In genomic region chr12:71890475-71890874, GRCh38 we compare ENCODE assay signal across 31 cellular contexts. TPM values are rescaled to one million over a fixed set of nuclear protein-coding genes. Genes with fewer than 3 reads are reported as not detected.
"Had no signal": no experiment of that assay in that cellular context is flagged by ENCODE, and none has a peak within 500 bp of the region (broad histone marks: within the 10 kb centered on the region; RNA-seq: fewer than 3 reads in every experiment).

No MANE protein-coding gene starts in this region.

- H3K27ac ChIP-seq: epithelial cell of prostate, gastrocnemius medialis, neural progenitor cell, parathyroid adenoma, right lobe of liver, suprapubic skin, transverse colon, vagina had no signal

- H3K9me3 ChIP-seq: gastrocnemius medialis, right lobe of liver, suprapubic skin, transverse colon, vagina had no signal

- ATAC-seq: esophagus mucosa; gastrocnemius medialis; left lobe of liver; naive thymus-derived CD4-positive, alpha-beta T cell; right lobe of liver; stimulated activated naive CD8-positive, alpha-beta T cell treated with anti-CD3 and anti-CD28 coated beads, Interleukin-15, amount 100 ng/mL, for 72 hours had no signal

- H3K27me3 ChIP-seq: gastrocnemius medialis, neural progenitor cell, right lobe of liver, suprapubic skin, transverse colon, vagina had no signal

- DNase-seq: effector CD8-positive, alpha-beta T cell; endodermal cell; foreskin fibroblast; gastrocnemius medialis; head of caudate nucleus; mesendoderm; midbrain; naive thymus-derived CD4-positive, alpha-beta T cell; right lobe of liver; stimulated activated CD4-positive, alpha-beta T cell treated with anti-CD3 and anti-CD28 coated beads, Interleukin-12 subunit alpha, Interleukin-12 subunit beta, amount 100 ng/mL, for 4 hours; stimulated activated CD4-positive, alpha-beta T cell treated with anti-CD3 and anti-CD28 coated beads, Interleukin-1b, Interleukin-23, amount 100 ng/mL, for 48 hours; stimulated activated CD4-positive, alpha-beta T cell treated with anti-CD3 and anti-CD28 coated beads, Interleukin-4, amount 100 ng/mL, for 1 hour; stimulated activated CD8-positive, alpha-beta memory T cell treated with anti-CD3 and anti-CD28 coated beads, Interleukin-4, amount 100 ng/mL, for 48 hours; stimulated activated naive CD4-positive, alpha-beta T cell; stimulated activated naive CD8-positive, alpha-beta T cell treated with anti-CD3 and anti-CD28 coated beads, Interleukin-15, amount 100 ng/mL, for 72 hours; transverse colon had no signal

- H3K4me2 ChIP-seq: neural progenitor cell, smooth muscle cell had no signal

- H2AFZ ChIP-seq: neural progenitor cell, parathyroid adenoma had no signal

- H3K4me3 ChIP-seq: gastrocnemius medialis, neural progenitor cell, right lobe of liver, smooth muscle cell, suprapubic skin, transverse colon, vagina had no signal

- H3K9ac ChIP-seq: neural progenitor cell, parathyroid adenoma had no signal

- H3K4me1 ChIP-seq: neural progenitor cell, parathyroid adenoma, right lobe of liver, suprapubic skin, transverse colon, vagina had no signal

RNA-seq across cellular contexts. Expression of gene TPH2, which starts 48.2 kb away (rescaled TPM):
- total RNA-seq: esophagus mucosa, gastrocnemius medialis, glomerular endothelial cell, left lobe of liver, lower leg skin, lung microvascular endothelial cell, mucosa of gallbladder, progenitor cell of endocrine pancreas, smooth muscle cell, suprapubic skin, transverse colon, ureter, vagina had no signal
- polyA plus RNA-seq: keratinocyte; naive thymus-derived CD4-positive, alpha-beta T cell; smooth muscle cell had no signal
